1 cellular context compared by ENCODE assay signal in genomic region chr20:50794181-50794845, GRCh38.
TF ChIP-seq lines count a peak whose summit lies in the region.

No MANE protein-coding gene starts in this region.

TF ChIP-seq in GM23338, 12 proteins besides CTCF, POLR2A, EP300 and RAD21 (continued from another document):
- TF ChIP-seq STAT1 (IDR thresholded peaks at IDR 0.05; ENCODE audit: unreplicated experiment) (no peak), EZH2phosphoT487 (IDR thresholded peaks at IDR 0.05; ENCODE audit: unreplicated experiment) (no peak), ETS1 (IDR thresholded peaks at IDR 0.05) (no peak), CREB1 (CRISPR knock-in tag; IDR thresholded peaks at IDR 0.05; ENCODE audit: low read depth) (no peak), POLR2AphosphoS5 (IDR thresholded peaks at IDR 0.05; ENCODE audit: low read depth) (no peak), NANOG (IDR thresholded peaks at IDR 0.05; ENCODE audit: borderline replicate concordance) (no peak), JUNB (IDR thresholded peaks at IDR 0.05; ENCODE audit: unreplicated experiment) (no peak), ZNF462 (CRISPR knock-in tag; IDR thresholded peaks at IDR 0.05) (no peak), EZH2 (IDR thresholded peaks at IDR 0.05; ENCODE audit: low read depth, unreplicated experiment) (no peak)
TF ChIP-seq in GM23338: peak in this region for 0.
